Comparison of ENCODE assay signal across 8 cellular contexts in the genomic region with DNA sequence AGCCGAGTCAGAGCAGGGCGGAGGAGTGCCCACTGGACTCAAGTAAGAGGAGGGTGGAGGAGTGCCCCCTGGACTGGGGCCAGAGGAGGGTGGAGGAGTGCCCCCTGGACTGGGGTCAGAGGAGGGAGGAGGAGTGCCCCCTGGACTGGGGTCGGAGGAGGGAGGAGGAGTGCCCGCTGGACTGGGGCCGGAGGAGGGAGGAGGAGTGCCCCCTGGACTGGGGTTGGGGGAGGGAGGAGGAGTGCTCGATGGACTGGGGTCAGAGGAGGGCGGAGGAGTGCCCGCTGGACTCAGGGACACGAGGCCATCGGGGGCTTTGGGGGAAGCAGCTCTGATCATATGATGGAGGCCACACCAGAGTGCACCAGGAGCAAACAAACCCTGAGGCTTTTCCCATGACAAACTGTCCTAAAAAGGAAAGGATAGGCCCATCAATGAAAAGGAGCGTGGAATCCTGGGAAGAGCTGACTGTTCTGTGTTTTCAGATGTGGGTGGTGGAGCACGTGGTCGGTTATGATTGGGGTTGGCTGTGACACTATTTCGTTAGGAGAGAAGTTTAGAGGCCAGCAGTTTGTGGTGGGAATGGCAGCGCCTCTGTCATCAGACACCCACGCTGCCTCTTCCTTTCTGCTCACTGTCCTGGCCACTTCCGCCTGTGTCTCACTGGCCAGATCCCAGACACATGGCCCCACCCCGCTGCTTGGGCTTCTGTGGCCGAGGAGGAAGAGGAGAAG. TPM values are rescaled to one million over a fixed set of nuclear protein-coding genes. Genes with fewer than 3 reads are reported as not detected.
DNase-seq lines count a peak whose midpoint lies in the region; ATAC-seq and TF ChIP-seq lines count a peak whose summit lies in the region.

No MANE protein-coding gene starts in this region.

- in situ Hi-C loops in HAP-1 (cut with MboI; ENCODE audit: low sequenced_read_pairs): no loop called here

- H3K4me1 ChIP-seq in colonic mucosa (no peaks in the 10 kb centered on the region), HAP-1 (no peaks in the 10 kb centered on the region)

- no peak for TF ChIP-seq CTCF in CD14-positive monocyte (IDR thresholded peaks at IDR 0.05)
- no peak for TF ChIP-seq CTCF in colonic mucosa (IDR thresholded peaks at IDR 0.05)
- TF ChIP-seq CTCF in nephron progenitor cell (IDR thresholded peaks at IDR 0.05): no peak

- ATAC-seq in GM18870 (IDR thresholded peaks at IDR 0.05; ENCODE audit: unreplicated experiment) (no peak), HG03135 (IDR thresholded peaks at IDR 0.05; ENCODE audit: unreplicated experiment) (no peak)

- H3K27ac Mint-ChIP-seq in CD14-positive monocyte (peak overlapping the region; percentile 93 to 97 (median 96)), nephron progenitor cell (peak overlapping the region; percentile 79)

- H3K36me3 Mint-ChIP-seq in CD14-positive monocyte (peaks cover 0 to 4% of the 10 kb centered on the region in 2 donors), nephron progenitor cell (ENCODE audit: low read depth) (no peaks in the 10 kb centered on the region)

- H3K27me3 Mint-ChIP-seq in CD14-positive monocyte (ENCODE audit: low read depth in 3 of 3) (peaks cover 0 to 3% (median 2%) of the 10 kb centered on the region in 3 donors), nephron progenitor cell (ENCODE audit: low read depth, poor library complexity) (peaks cover 15% of the 10 kb centered on the region)

- H3K4me3 ChIP-seq in colonic mucosa: no peak overlapping the region
- no peak overlapping the region for H3K4me3 ChIP-seq in HAP-1

- H3K36me3 ChIP-seq in colonic mucosa: no peaks in the 10 kb centered on the region
- H3K36me3 ChIP-seq in HAP-1 (replicated peaks): no peaks in the 10 kb centered on the region

- DNase-seq in CD14-positive monocyte (ENCODE audit: low spot score): peak; percentile 95
- peak; percentile 43 for DNase-seq in NCI-H226
- peak; percentile 42 for DNase-seq in colonic mucosa
- no peak for DNase-seq in nephron progenitor cell
- DNase-seq in NCI-H345 treated with DMSO at 0.1 percent for 48 hours (lab: John Stamatoyannopoulos, UW; ENCODE audit: unreplicated experiment): no peak
- DNase-seq in HAP-1 (ENCODE audit: low spot score in 2 of 2): no peak

- intact Hi-C loops in CD14-positive monocyte (cut with micrococcal nuclease): loop anchor here in 1 of 2 donors (10.0 kb wide), 1 partner anchor 153 kb away; a partner anchor contains a TSS
- intact Hi-C loops in colonic mucosa (cut with DNase I): no loop called here

- H3K4me3 Mint-ChIP-seq in CD14-positive monocyte: peak overlapping the region; percentile 42 to 76
- H3K4me3 Mint-ChIP-seq in nephron progenitor cell: peak overlapping the region; percentile 55

- H3K4me1 Mint-ChIP-seq in CD14-positive monocyte (peaks cover 47% of the 10 kb centered on the region), nephron progenitor cell (peaks cover 52% of the 10 kb centered on the region)

- no peaks in the 10 kb centered on the region for H3K27me3 ChIP-seq in colonic mucosa
- no peaks in the 10 kb centered on the region for H3K27me3 ChIP-seq in HAP-1 (ENCODE audit: low read depth)

- peaks cover 0 to 4% (median 0%) of the 10 kb centered on the region in 7 donors for H3K9me3 Mint-ChIP-seq in CD14-positive monocyte
- H3K9me3 Mint-ChIP-seq in nephron progenitor cell: no peaks in the 10 kb centered on the region

- H3K9me3 ChIP-seq in colonic mucosa: no peaks in the 10 kb centered on the region
- no peaks in the 10 kb centered on the region for H3K9me3 ChIP-seq in HAP-1

- no peak overlapping the region for H3K27ac ChIP-seq in colonic mucosa

- H3K9ac ChIP-seq in colonic mucosa (ENCODE audit: low read depth in 2 of 2, low read length in 2 of 2): no peak overlapping the region

RNA-seq across cellular contexts. Expression of a gene that starts 24.5 kb away (rescaled TPM):
- polyA plus RNA-seq in CD14-positive monocyte: 10 to 100 TPM; 98.0 to 99.5 TPM
- total RNA-seq in colonic mucosa: 10 to 100 TPM; 64.5 to 85.7 TPM

Comparison
In these comparisons a context has a peak if more than half of its experiments do, and no peak if none do; other contexts are left out.
1. DNase-seq: peak in CD14-positive monocyte (single experiment), NCI-H226 (single experiment) and colonic mucosa (single experiment); none in nephron progenitor cell (single experiment), NCI-H345 treated with DMSO at 0.1 percent for 48 hours (single experiment) and HAP-1 (0 of 2).